In the genomic region with DNA sequence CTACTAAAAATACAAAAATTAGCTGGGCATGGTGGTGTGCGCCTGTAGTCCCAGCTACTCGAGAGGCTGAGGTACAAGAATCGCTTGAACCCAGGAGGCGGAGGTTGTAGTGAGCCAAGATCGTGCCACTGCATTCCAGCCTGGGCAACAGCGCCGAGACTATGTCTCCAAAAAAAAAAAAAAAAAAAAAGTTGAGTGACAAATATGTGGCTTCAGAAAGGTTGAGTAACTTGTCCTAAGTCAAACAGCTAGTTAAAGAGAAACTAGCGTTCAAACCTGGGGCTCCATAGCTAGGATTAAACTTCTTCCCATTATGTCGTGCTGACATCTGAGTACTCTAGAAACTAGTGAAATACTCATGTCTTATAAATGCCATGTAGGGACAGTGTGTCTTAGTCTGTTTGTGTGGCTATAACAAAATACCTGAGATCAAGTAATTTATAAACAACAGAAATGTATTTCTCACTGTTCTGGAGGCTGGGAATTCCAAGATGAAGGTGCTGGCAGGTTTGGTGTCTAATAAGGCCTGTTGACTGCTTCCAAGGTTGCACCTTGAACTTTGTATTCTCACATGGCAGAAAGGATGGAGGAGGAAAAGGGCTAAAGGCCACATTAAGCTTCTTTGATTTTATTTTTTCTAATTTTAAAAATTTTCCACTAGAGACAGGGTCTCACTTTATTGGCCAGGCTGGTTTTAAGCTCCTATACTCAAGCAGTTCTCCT, we compare ENCODE assay signal across 27 cellular contexts.
"Had no signal": no experiment of that assay in that cellular context is flagged by ENCODE, and none has a peak within 500 bp of the region (broad histone marks: within the 10 kb centered on the region; RNA-seq: fewer than 3 reads in every experiment).

No MANE protein-coding gene starts in this region.

- H3K36me3 Mint-ChIP-seq: T-cell had no signal

- FAIRE-seq: TTC549 had no signal

- H3K27ac Mint-ChIP-seq: activated CD8-positive, alpha-beta T cell treated with anti-CD3 and anti-CD28 coated beads for 36 hours; activated naive CD4-positive, alpha-beta T cell treated with anti-CD3 and anti-CD28 coated beads, Interleukin-2, amount 10 ng/mL, durations not matched to agents 7 days and 5 days; activated naive CD8-positive, alpha-beta T cell treated with anti-CD3 and anti-CD28 coated beads, Interleukin-2, amount 10 ng/mL, durations not matched to agents 7 days and 5 days; activated T-cell treated with anti-CD3 and anti-CD28 coated beads, Interleukin-2, amount 50 U/mL, for 72 hours; activated T-helper 2 cell treated with anti-CD3 and anti-CD28 coated beads, Interferon-gamma antibody, Interleukin-2, Interleukin-4, amounts not matched to agents 10 μg/mL and 5 μg/mL and 100 μg/mL, durations not matched to agents 14 hours and 24 hours and 36 hours; T-cell had no signal

- DNase-seq: activated CD4-positive, alpha-beta T cell treated with anti-CD3 and anti-CD28 coated beads, Interleukin-2, amount 50 U/mL, for 1 hour; activated CD4-positive, CD25-positive, alpha-beta regulatory T cell; activated CD8-positive, alpha-beta memory T cell treated with anti-CD3 and anti-CD28 coated beads, Interleukin-2, amount 50 U/mL, for 4 hours; activated CD8-positive, alpha-beta T cell treated with anti-CD3 and anti-CD28 coated beads for 36 hours; activated gamma-delta T cell treated with Interleukin-2 at 50 U/mL for 16 hours; activated naive CD4-positive, alpha-beta T cell treated with anti-CD3 and anti-CD28 coated beads, Interleukin-2, amount 10 ng/mL, durations not matched to agents 7 days and 5 days; activated naive CD8-positive, alpha-beta T cell treated with anti-CD3 and anti-CD28 coated beads, Interleukin-2, amount 10 ng/mL, durations not matched to agents 7 days and 5 days; activated T-cell treated with anti-CD3 and anti-CD28 coated beads, Interleukin-2, amount 50 U/mL, for 72 hours; adrenal gland; aorta; caudate nucleus; MM.1S; NCI-H1105; NCI-H1436; NCI-H1694 treated with DMSO at 0.1 percent for 48 hours; NCI-H2029 treated with DMSO at 0.1 percent for 48 hours; NCI-H345; NCI-H510A; NCI-H82; SIG-M5; T-cell; T-helper 2 cell; T1000 had no signal

- H3K27me3 Mint-ChIP-seq: activated naive CD4-positive, alpha-beta T cell treated with anti-CD3 and anti-CD28 coated beads, Interleukin-2, amount 10 ng/mL, durations not matched to agents 7 days and 5 days; activated naive CD8-positive, alpha-beta T cell treated with anti-CD3 and anti-CD28 coated beads, Interleukin-2, amount 10 ng/mL, durations not matched to agents 7 days and 5 days had no signal

- ATAC-seq: activated CD8-positive, alpha-beta T cell treated with anti-CD3 and anti-CD28 coated beads for 36 hours; activated T-cell treated with anti-CD3 and anti-CD28 coated beads, Interleukin-2, amount 50 U/mL, for 72 hours; T-cell had no signal

- H3K4me1 Mint-ChIP-seq: T-cell had no signal

- H3K27me3 ChIP-seq: adrenal gland, breast epithelium had no signal

- H3K36me3 ChIP-seq: adrenal gland, breast epithelium had no signal

- H3K4me1 ChIP-seq: adrenal gland, breast epithelium had no signal

- H3K9me3 Mint-ChIP-seq: activated CD8-positive, alpha-beta T cell treated with anti-CD3 and anti-CD28 coated beads for 36 hours; activated naive CD4-positive, alpha-beta T cell treated with anti-CD3 and anti-CD28 coated beads, Interleukin-2, amount 10 ng/mL, durations not matched to agents 7 days and 5 days; activated naive CD8-positive, alpha-beta T cell treated with anti-CD3 and anti-CD28 coated beads, Interleukin-2, amount 10 ng/mL, durations not matched to agents 7 days and 5 days; activated T-cell treated with anti-CD3 and anti-CD28 coated beads, Interleukin-2, amount 50 U/mL, for 72 hours; activated T-helper 2 cell treated with anti-CD3 and anti-CD28 coated beads, Interferon-gamma antibody, Interleukin-2, Interleukin-4, amounts not matched to agents 10 μg/mL and 5 μg/mL and 100 μg/mL, durations not matched to agents 14 hours and 24 hours and 36 hours; T-cell had no signal

- H3K27ac ChIP-seq: adrenal gland, breast epithelium, SK-N-MC had no signal

- H3K4me3 Mint-ChIP-seq: activated CD8-positive, alpha-beta T cell treated with anti-CD3 and anti-CD28 coated beads for 36 hours; activated naive CD4-positive, alpha-beta T cell treated with anti-CD3 and anti-CD28 coated beads, Interleukin-2, amount 10 ng/mL, durations not matched to agents 7 days and 5 days; activated naive CD8-positive, alpha-beta T cell treated with anti-CD3 and anti-CD28 coated beads, Interleukin-2, amount 10 ng/mL, durations not matched to agents 7 days and 5 days; activated T-cell treated with anti-CD3 and anti-CD28 coated beads, Interleukin-2, amount 50 U/mL, for 72 hours; T-cell had no signal

- H3K9me3 ChIP-seq: adrenal gland, breast epithelium had no signal

- H3K4me3 ChIP-seq: adrenal gland, breast epithelium, SK-N-MC had no signal
